Comparison of ENCODE assay signal across 11 cellular contexts in the genomic region with DNA sequence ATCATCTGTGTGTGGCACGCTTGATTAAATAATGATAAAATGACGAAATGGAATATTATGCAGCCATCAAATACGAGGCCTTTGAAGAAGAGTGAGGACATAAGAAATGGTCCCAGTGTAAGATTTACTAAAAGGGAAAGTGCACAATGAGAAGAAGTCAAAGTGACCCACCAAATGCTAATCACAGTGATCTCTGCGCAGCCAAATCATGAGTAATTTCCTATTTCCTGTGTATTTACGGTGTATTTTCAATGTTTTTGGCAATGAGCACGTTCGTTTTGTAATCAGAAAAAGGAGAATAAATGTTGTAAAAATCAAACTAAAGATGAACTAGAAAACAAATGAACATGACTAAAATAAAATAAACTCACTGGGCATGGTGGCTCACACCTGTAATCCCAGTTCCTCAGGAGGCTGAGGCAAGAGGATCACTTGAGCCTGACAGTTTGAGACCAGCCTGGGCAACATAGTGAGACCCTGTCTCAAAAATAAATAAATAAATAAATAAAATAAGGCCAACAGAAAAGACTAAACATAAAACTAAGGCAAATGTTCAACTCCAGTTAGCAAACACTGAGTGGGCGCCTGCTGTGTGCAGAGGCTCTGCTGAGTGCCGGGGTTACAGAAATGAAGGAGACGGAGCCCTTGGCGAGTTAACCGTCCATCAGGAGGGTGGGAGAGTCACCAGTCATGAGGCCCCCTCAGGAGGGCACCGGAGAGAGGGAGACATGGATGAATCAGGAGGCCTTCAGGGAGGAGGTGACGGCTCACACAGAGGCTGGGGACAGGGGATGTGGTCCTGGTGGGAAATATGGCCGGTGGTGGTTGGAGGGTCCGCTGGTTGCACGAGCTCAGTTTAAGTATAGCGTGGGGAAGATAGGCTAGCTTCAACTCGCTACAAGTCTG. TPM values are rescaled to one million over a fixed set of nuclear protein-coding genes. Genes with fewer than 3 reads are reported as not detected.
DNase-seq lines count a peak whose midpoint lies in the region; ATAC-seq, FAIRE-seq and TF ChIP-seq lines count a peak whose summit lies in the region.
"Had no signal": no experiment of that assay in that cellular context is flagged by ENCODE, and none has a peak within 500 bp of the region (broad histone marks: within the 10 kb centered on the region; RNA-seq: fewer than 3 reads in every experiment).

No MANE protein-coding gene starts in this region.

- DNase-seq in left ventricle myocardium inferior (no peak), Right ventricle myocardium inferior (ENCODE audit: missing footprints) (no peak), H1 (ENCODE audit: low read depth in 1 of 2, low spot score in 2 of 2) (no peak), naive B cell (no peak), NCI-H2196 treated with DMSO at 0.1 percent for 48 hours (lab: John Stamatoyannopoulos, UW; ENCODE audit: unreplicated experiment) (no peak), activated gamma-delta T cell treated with Interleukin-2 at 50 U/mL for 16 hours (no peak), AG20443 (ENCODE audit: low spot score) (no peak)
- DNase-seq: C1 segment of cervical spinal cord had no signal

- peak overlapping the region; percentile 100; the same call in 1 of the 2 replicates for H2BK20ac ChIP-seq in H1 (ENCODE audit: low read length)

- peaks cover 61% of the 10 kb centered on the region for H3K4me1 ChIP-seq in left ventricle myocardium inferior
- peaks cover 19 to 49% (median 44%) of the 10 kb centered on the region in 4 experiments for H3K4me1 ChIP-seq in H1 (replicated peaks in 1 of 4; ENCODE audit: control insufficient read depth in 3 of 4, insufficient read depth in 4 of 4, low read length in 3 of 4)

- no peak for TF ChIP-seq RAD21 in H1 (IDR thresholded peaks at IDR 0.05 in 1 of 2, conservative IDR thresholded peaks at IDR 0.05 in 1 of 2; ENCODE audit: low read depth in 2 of 2, low read length in 2 of 2)

- H3K23ac ChIP-seq in H1 (ENCODE audit: insufficient read length): no peak overlapping the region

- peak overlapping the region; percentile 44 for H2BK120ac ChIP-seq in H1 (replicated peaks; ENCODE audit: low read depth, low read length)

- peaks cover 0 to 21% (median 20%) of the 10 kb centered on the region in 3 donors for H3K27me3 Mint-ChIP-seq in naive B cell

- H3K23me2 ChIP-seq in H1 (ENCODE audit: low read depth, low read length): no peaks in the 10 kb centered on the region; the same call in 1 of the 2 replicates

- no peak for ATAC-seq in Right ventricle myocardium inferior
- no peak for ATAC-seq in naive B cell (ENCODE audit: low read depth in 2 of 2)
- ATAC-seq in HG03460 (IDR thresholded peaks at IDR 0.05; ENCODE audit: unreplicated experiment): no peak
- ATAC-seq: GM12878, right lobe of liver had no signal

- H3K9me3 Mint-ChIP-seq in naive B cell: peaks cover 0 to 6% (median 3%) of the 10 kb centered on the region in 7 donors

- H3K4me3 ChIP-seq in left ventricle myocardium inferior (no peak overlapping the region), H1 (ENCODE audit: extremely low read depth in 1 of 4, insufficient read depth in 2 of 4, low read depth in 3 of 4, low read length in 4 of 4) (no peak overlapping the region)
- H3K4me3 ChIP-seq: GM12878, right lobe of liver had no signal

- TF ChIP-seq CTCF in left ventricle myocardium inferior (IDR thresholded peaks at IDR 0.05; ENCODE audit: borderline replicate concordance) (no peak), H1 (IDR thresholded peaks at IDR 0.05; ENCODE audit: control extremely low read depth in 1 of 3, insufficient read depth in 1 of 3, low read depth in 1 of 3, low read length in 3 of 3) (no peak)

- H4K5ac ChIP-seq in H1 (ENCODE audit: insufficient read length, low read depth, low read length): peak overlapping the region; percentile 9

- POLR2A ChIA-PET in H1 (lab: Charles Lee; ENCODE audit: partially characterized antibody): interaction anchor here (0.6 to 11.8 kb wide), 12 partner anchors 9 to 353 kb away, joined by 3 to 313 read pairs (median 4); partner anchors contain the start of gene RPL3

- peaks cover 15 to 19% (median 17%) of the 10 kb centered on the region in 3 donors for H3K4me1 Mint-ChIP-seq in naive B cell

- H3K14ac ChIP-seq in H1 (ENCODE audit: insufficient read length): no peak overlapping the region

- H3K79me1 ChIP-seq in H1 (ENCODE audit: low read depth, low read length): no peaks in the 10 kb centered on the region

- no peak overlapping the region for H3K4me2 ChIP-seq in H1 (ENCODE audit: insufficient read depth in 1 of 2, low read depth in 2 of 2, low read length in 2 of 2)

- no peak overlapping the region for H2AFZ ChIP-seq in H1 (ENCODE audit: low read length)

- no peak overlapping the region for H3K9ac ChIP-seq in H1 (replicated peaks in 1 of 4; ENCODE audit: extremely low read depth in 1 of 4, low read depth in 3 of 4, low read length in 3 of 4)

- H2BK15ac ChIP-seq in H1 (ENCODE audit: low read length): no peak overlapping the region

- no peaks in the 10 kb centered on the region for H4K20me1 ChIP-seq in H1 (replicated peaks in 1 of 2; ENCODE audit: control insufficient read depth in 1 of 2, insufficient read depth in 2 of 2, low read length in 2 of 2)

- H3K27ac ChIP-seq in left ventricle myocardium inferior (replicated peaks): peak overlapping the region; percentile 88
- no peak overlapping the region for H3K27ac ChIP-seq in H1 (ENCODE audit: low read depth, low read length)

- peak overlapping the region; percentile 100; the same call in 1 of the 2 replicates for H2BK5ac ChIP-seq in H1 (ENCODE audit: low read depth, low read length)

- no peak for TF ChIP-seq EP300 in H1 (IDR thresholded peaks at IDR 0.05; ENCODE audit: borderline replicate concordance in 1 of 2, low read depth in 2 of 2, low read length in 2 of 2)

- peak overlapping the region in 4 of 6 donors; percentile 31 to 52 (median 41) for H3K27ac Mint-ChIP-seq in naive B cell

- H3K36me3 Mint-ChIP-seq in naive B cell: peaks cover 0 to 8% of the 10 kb centered on the region in 2 donors

- H3K36me3 ChIP-seq in left ventricle myocardium inferior: no peaks in the 10 kb centered on the region
- no peaks in the 10 kb centered on the region for H3K36me3 ChIP-seq in H1 (ENCODE audit: control insufficient read depth in 2 of 4, insufficient read depth in 4 of 4, low read length in 3 of 4)
- H3K36me3 ChIP-seq: right lobe of liver had no signal

- peak overlapping the region; percentile 17 for H3K4ac ChIP-seq in H1 (replicated peaks; ENCODE audit: insufficient read length, low read depth, low read length)

- peak overlapping the region; percentile 100 for H2BK12ac ChIP-seq in H1 (ENCODE audit: low read depth, low read length)

- no peak overlapping the region for H3K4me3 Mint-ChIP-seq in naive B cell

- CTCF ChIA-PET in H1 (lab: Charles Lee; ENCODE audit: partially characterized antibody): interaction anchor here (0.9 to 6.0 kb wide), 11 partner anchors 7 to 139 kb away, joined by 3 to 48 read pairs (median 4); no protein-coding TSS in a partner anchor

- peak overlapping the region; percentile 99; the same call in 1 of the 2 replicates for H2AK5ac ChIP-seq in H1 (ENCODE audit: low read depth, low read length)

- WGBS in H1 (ENCODE audit: extremely low coverage in 1 of 2, insufficient coverage in 1 of 2, insufficient read length in 1 of 2, insufficient replicate concordance in 2 of 2, low coverage in 1 of 2, low lambda C conversion rate in 2 of 2, missing lambda C conversion rate in 1 of 2), 2 experiments: 92% methylated on average over 19 of the region's 19 CpGs; no CpG with 5 or more reads in 1 of the 2 experiments

- H4K8ac ChIP-seq in H1 (ENCODE audit: extremely low read depth, insufficient read depth, low read length): no peak overlapping the region; the same call in 1 of the 2 replicates

- no peak for FAIRE-seq in H1 (lab: Jason Lieb, UNC)
- FAIRE-seq: GM12878 had no signal

- no peak for TF ChIP-seq POLR2A in H1 (IDR thresholded peaks at IDR 0.05; ENCODE audit: control extremely low read depth in 1 of 2, low read depth in 2 of 2, low read length in 2 of 2)

- intact Hi-C loops in left ventricle myocardium inferior (cut with micrococcal nuclease) (loop anchor here (10.0 kb wide), 1 partner anchor 56 kb away; no protein-coding TSS in a partner anchor), Right ventricle myocardium inferior (cut with DNase I) (loop anchor here (10.0 kb wide), 1 partner anchor 346 kb away; the partner anchor contains the start of gene ATF4)

- H3K9me3 ChIP-seq in left ventricle myocardium inferior (replicated peaks) (peaks cover 10% of the 10 kb centered on the region), H1 (ENCODE audit: insufficient read depth in 2 of 2, low read depth in 1 of 2, low read length in 1 of 2) (no peaks in the 10 kb centered on the region)
- H3K9me3 ChIP-seq: right lobe of liver had no signal

- H4K91ac ChIP-seq in H1 (replicated peaks; ENCODE audit: insufficient read length, low read length): peak overlapping the region; percentile 86

- no peak overlapping the region for H3K56ac ChIP-seq in H1 (replicated peaks; ENCODE audit: insufficient read length, low read depth, low read length)

- H3K79me2 ChIP-seq in H1 (ENCODE audit: control insufficient read depth in 1 of 2, insufficient read depth in 2 of 2, low read length in 2 of 2): no peaks in the 10 kb centered on the region

- H3K27me3 ChIP-seq in left ventricle myocardium inferior (ENCODE audit: low read depth) (no peaks in the 10 kb centered on the region), H1 (replicated peaks in 1 of 4; ENCODE audit: control insufficient read depth in 3 of 4, extremely low read depth in 1 of 4, insufficient read depth in 3 of 4, low read length in 3 of 4) (no peaks in the 10 kb centered on the region)
- H3K27me3 ChIP-seq: right lobe of liver had no signal

- peak overlapping the region; percentile 76 for H3K18ac ChIP-seq in H1 (ENCODE audit: extremely low read depth, low read length)

TF ChIP-seq in H1, 55 proteins besides CTCF, POLR2A, EP300 and RAD21 (continues in another document):
- TF ChIP-seq GABPA (IDR thresholded peaks at IDR 0.05; ENCODE audit: borderline replicate concordance, insufficient read depth, low read length): no peak
- TF ChIP-seq FOSL1 (IDR thresholded peaks at IDR 0.05; ENCODE audit: insufficient read depth, low read depth, low read length): no peak
- no peak for TF ChIP-seq HDAC6 (IDR thresholded peaks at IDR 0.05; ENCODE audit: low read depth, low read length)
- no peak for TF ChIP-seq TEAD4 (IDR thresholded peaks at IDR 0.05; ENCODE audit: low read depth, low read length)

RNA-seq across cellular contexts. Expression of gene CBX7, which starts 26.0 kb away (rescaled TPM):
- total RNA-seq in left ventricle myocardium inferior (85.4 TPM), Right ventricle myocardium inferior (66.0 TPM)
- total RNA-seq in H1 (2021; fragmentation: NEBNext Ultra II Directional; extraction: Animal tissue kit (Norgen Biotek cat#: 25700)): 8.7 TPM in 2 replicates
- polyA plus RNA-seq in H1 (2011; rRNA removed) (6.9 and 12.3 TPM in 2 replicates), naive B cell (ENCODE audit: low read depth in 6 of 6) (10 to 100 TPM in 5 of 6 donors, 1 to 10 TPM in 1; 9.9 to 38.5 (median 21.7) TPM)
- 9.2 TPM for polyA plus RNA-seq in H1 (2011; cell fraction: cytosol; rRNA removed)
- 15.9 TPM for polyA plus RNA-seq in H1 (2011; cell fraction: nucleus; rRNA removed)
- polyA plus RNA-seq in H1 (2012, experiment 1 of 2): 5.4 to 9.5 TPM (median 8.5 TPM) in 4 replicates
- 7.8 TPM for polyA plus RNA-seq in H1 (2012, experiment 2 of 2)
- 5.7 TPM for polyA plus RNA-seq in H1 (2013, experiment 1 of 2)
- 5.9 TPM for polyA plus RNA-seq in H1 (2013, experiment 2 of 2)
- 5.8 and 8.3 TPM in 2 replicates for polyA minus RNA-seq in H1 (2011; rRNA and poly(A)+ RNA removed)
- 5.1 TPM for polyA minus RNA-seq in H1 (2011; cell fraction: cytosol; rRNA and poly(A)+ RNA removed)
- polyA minus RNA-seq in H1 (2011; cell fraction: nucleus; rRNA and poly(A)+ RNA removed): 7.3 TPM
